In the genomic region with DNA sequence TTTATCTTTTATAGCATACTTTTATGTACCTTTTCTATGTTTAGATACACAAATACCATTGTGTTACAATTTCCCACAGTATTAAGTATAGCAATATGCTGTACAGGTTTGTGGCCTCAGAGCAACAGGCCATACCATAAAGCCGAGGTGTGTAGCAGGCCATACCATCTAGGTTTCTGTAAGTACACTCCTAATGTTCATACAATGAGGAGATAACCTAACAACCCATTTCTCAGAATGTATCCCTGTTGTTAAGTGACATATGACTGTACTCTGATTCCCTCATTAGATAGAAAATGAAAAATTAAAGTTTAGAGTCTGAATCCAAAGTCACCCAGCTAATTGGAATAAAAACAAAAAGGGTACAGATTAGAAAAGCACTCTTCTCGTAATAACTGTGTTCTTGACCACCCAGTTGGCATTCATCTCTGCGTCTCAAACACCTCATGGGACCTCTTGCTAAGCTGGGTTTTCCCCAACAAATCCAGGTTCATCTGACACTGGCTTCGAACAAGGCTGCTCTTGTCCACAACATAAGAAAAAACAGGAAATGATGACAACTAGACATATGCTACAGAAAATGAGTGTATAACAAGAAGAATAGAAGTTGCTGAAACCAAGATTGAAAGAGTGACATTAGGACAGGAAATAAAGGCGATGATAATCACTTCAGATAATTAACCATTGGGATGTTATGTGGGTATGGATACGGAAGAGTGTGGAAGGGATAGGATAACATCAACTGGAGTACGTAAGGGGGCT, we compare ENCODE assay signal across 8 cellular contexts. TPM values are rescaled to one million over a fixed set of nuclear protein-coding genes. Genes with fewer than 3 reads are reported as not detected.
A peak's percentile ranks its signal among the peaks of the same experiment; 100 is the strongest.
DNase-seq lines count a peak whose midpoint lies in the region; ATAC-seq and TF ChIP-seq lines count a peak whose summit lies in the region.

No MANE protein-coding gene starts in this region.

- H2AFZ ChIP-seq in GM23338 (no peak overlapping the region), smooth muscle cell (ENCODE audit: low read depth) (no peak overlapping the region)

- no peak overlapping the region for H3K27ac ChIP-seq in GM23338 (ENCODE audit: low read depth)
- no peak overlapping the region for H3K27ac ChIP-seq in smooth muscle cell (ENCODE audit: low read depth)

- H3K9me3 Mint-ChIP-seq in GM23338 = no peaks in the 10 kb centered on the region
- no peaks in the 10 kb centered on the region for H3K9me3 Mint-ChIP-seq in T-cell

- H3K27me3 ChIP-seq in GM23338 (ENCODE audit: insufficient read depth) = no peaks in the 10 kb centered on the region
- H3K27me3 ChIP-seq in smooth muscle cell (ENCODE audit: low read depth) = no peaks in the 10 kb centered on the region

- H3K36me3 Mint-ChIP-seq in GM23338 (ENCODE audit: low read depth) = peaks cover 30% of the 10 kb centered on the region
- H3K36me3 Mint-ChIP-seq in T-cell = peaks cover 29% of the 10 kb centered on the region

- H3K9ac ChIP-seq in smooth muscle cell (ENCODE audit: low read depth) = peak overlapping the region; percentile 74

- H3K79me2 ChIP-seq in GM23338 (replicated peaks; ENCODE audit: insufficient read depth) (peaks cover 18% of the 10 kb centered on the region), smooth muscle cell (ENCODE audit: low read depth) (peaks cover 23% of the 10 kb centered on the region)

- peaks cover 2% of the 10 kb centered on the region for H3K27me3 Mint-ChIP-seq in GM23338 (ENCODE audit: insufficient read depth, low read depth, poor library complexity)
- H3K27me3 Mint-ChIP-seq in T-cell = no peaks in the 10 kb centered on the region

- no peaks in the 10 kb centered on the region for H3K9me3 ChIP-seq in smooth muscle cell (replicated peaks; ENCODE audit: low read depth)

- DNase-seq in GM23338 (ENCODE audit: low spot score) (no peak), T-cell (no peak), fibroblast of pulmonary artery (ENCODE audit: low read depth) (no peak), smooth muscle cell (lab: John Stamatoyannopoulos, UW; ENCODE audit: unreplicated experiment) (no peak), NCI-H82 treated with DMSO at 0.1 percent for 48 hours (lab: John Stamatoyannopoulos, UW; ENCODE audit: unreplicated experiment) (no peak)
- DNase-seq in stimulated activated CD4-positive, alpha-beta T cell treated with anti-CD3 and anti-CD28 coated beads, Interleukin-4, amount 100 ng/mL, for 4 hours = no peak

- H3K4me1 Mint-ChIP-seq in GM23338 (peaks cover 10% of the 10 kb centered on the region), T-cell (peaks cover 34 to 44% (median 37%) of the 10 kb centered on the region in 3 donors)

- H3K4me1 ChIP-seq in GM23338 (ENCODE audit: insufficient read depth) (peaks cover 11% of the 10 kb centered on the region), smooth muscle cell (ENCODE audit: low read depth) (peaks cover 10% of the 10 kb centered on the region)

- H3K4me2 ChIP-seq in GM23338 (peak overlapping the region; percentile 96), smooth muscle cell (peak overlapping the region; percentile 96)

- TF ChIP-seq CTCF in GM23338 (conservative IDR thresholded peaks at IDR 0.05; ENCODE audit: low read depth in 2 of 2) (no peak), fibroblast of pulmonary artery (IDR thresholded peaks at IDR 0.05; ENCODE audit: low read length, missing control alignments) (no peak), smooth muscle cell (IDR thresholded peaks at IDR 0.05; ENCODE audit: borderline replicate concordance, insufficient read depth, poor library complexity, severe bottlenecking) (no peak)

- H4K20me1 ChIP-seq in GM23338 (replicated peaks; ENCODE audit: insufficient read depth) (peaks cover 5% of the 10 kb centered on the region; the same call in 1 of the 2 replicates), smooth muscle cell (ENCODE audit: low read depth) (peaks cover 9% of the 10 kb centered on the region)

- WGBS in smooth muscle cell (ENCODE audit: low lambda C conversion rate) = 83% methylated on average over 7 of the region's 7 CpGs

- peak overlapping the region; percentile 92 for H3K4me3 ChIP-seq in GM23338
- peak overlapping the region; percentile 99 for H3K4me3 ChIP-seq in fibroblast of pulmonary artery (replicated peaks; ENCODE audit: low read depth, low read length)
- peak overlapping the region; percentile 86 for H3K4me3 ChIP-seq in smooth muscle cell

- H3K36me3 ChIP-seq in GM23338 (ENCODE audit: insufficient read depth) (peaks cover 10% of the 10 kb centered on the region; the same call in 1 of the 2 replicates), smooth muscle cell (ENCODE audit: low read depth) (peaks cover 5% of the 10 kb centered on the region)

- no peaks in the 10 kb centered on the region for H3F3A ChIP-seq in GM23338 (replicated peaks; ENCODE audit: low read depth)
- no peaks in the 10 kb centered on the region for H3F3A ChIP-seq in smooth muscle cell (ENCODE audit: low read depth)

- no peaks in the 10 kb centered on the region for H3K9me2 ChIP-seq in GM23338 (ENCODE audit: insufficient read depth)

- ATAC-seq in GM23338 (no peak), T-cell (replicated peaks in 1 of 4) (peak in 2 of 4 experiments; percentile 4 to 51), HG03571 (IDR thresholded peaks at IDR 0.05; ENCODE audit: unreplicated experiment) (no peak), GM21360 (IDR thresholded peaks at IDR 0.05; ENCODE audit: unreplicated experiment) (no peak)

- H3K4me3 Mint-ChIP-seq in GM23338 (peak overlapping the region; percentile 99), T-cell (peak overlapping the region; percentile 87 to 100 (median 99))

- POLR2A ChIA-PET in T-cell (lab: Charles Lee) = interaction anchor here in 1 of 2 donors (0.5 to 0.6 kb wide), 2 partner anchors 7 to 16 kb away, joined by 4 to 5 read pairs; a partner anchor contains a TSS

- CTCF ChIA-PET in T-cell (lab: Charles Lee) = interaction anchor here (0.5 to 3.7 kb wide), 6 partner anchors 8 to 46 kb away, joined by 3 to 20 read pairs (median 4); a partner anchor contains a TSS

- H3K27ac Mint-ChIP-seq in GM23338 = no peak overlapping the region
- H3K27ac Mint-ChIP-seq in T-cell = peak overlapping the region; percentile 99

TF ChIP-seq in GM23338, 12 proteins besides CTCF, POLR2A, EP300 and RAD21 (continues in another document):
- TF ChIP-seq STAT1 (IDR thresholded peaks at IDR 0.05; ENCODE audit: unreplicated experiment) (no peak), EZH2phosphoT487 (IDR thresholded peaks at IDR 0.05; ENCODE audit: unreplicated experiment) (no peak), CREB1 (CRISPR knock-in tag; IDR thresholded peaks at IDR 0.05; ENCODE audit: low read depth) (no peak), ZNF114 (CRISPR knock-in tag; IDR thresholded peaks at IDR 0.05) (no peak)

RNA-seq across cellular contexts. Expression of a gene that starts 1.4 kb away (rescaled TPM):
- total RNA-seq in GM23338 (2014; rRNA removed; shearing (Covaris generic)) = 131 and 133 TPM in 2 replicates
- 464 and 520 TPM in 2 replicates for polyA plus RNA-seq in GM23338 (2016; fragmentation: Nextera tagmentation; extraction: Ambion mirVana)
- total RNA-seq in T-cell = 100 to 1,000 TPM; 138 to 175 (median 166) TPM
- 121 and 128 TPM in 2 replicates for total RNA-seq in smooth muscle cell
- 400 and 430 TPM in 2 replicates for polyA plus RNA-seq in smooth muscle cell

RNA-seq across cellular contexts. Expression of a gene that starts 7.4 kb away (rescaled TPM):
- total RNA-seq in GM23338 (2014; rRNA removed; shearing (Covaris generic)) = 25.3 and 26.3 TPM in 2 replicates
- polyA plus RNA-seq in GM23338 (2016; fragmentation: Nextera tagmentation; extraction: Ambion mirVana) (9.1 and 9.9 TPM in 2 replicates), smooth muscle cell (28.1 and 31.6 TPM in 2 replicates)
- total RNA-seq in T-cell (10 to 100 TPM; 40.9 to 53.4 (median 51.9) TPM), smooth muscle cell (12.4 and 22.7 TPM in 2 replicates)

RNA-seq across cellular contexts. Expression of a gene that starts 8.6 kb away (rescaled TPM):
- 5.8 and 6.7 TPM in 2 replicates for total RNA-seq in GM23338 (2014; rRNA removed; shearing (Covaris generic))
- polyA plus RNA-seq in GM23338 (2016; fragmentation: Nextera tagmentation; extraction: Ambion mirVana) (2.9 TPM in 2 replicates), smooth muscle cell (6.3 and 8.5 TPM in 2 replicates)
- total RNA-seq in T-cell (10 to 100 TPM; 47.6 to 80.6 (median 50.2) TPM), smooth muscle cell (2.3 and 4.5 TPM in 2 replicates)
